ENCODE assay signal across 20 cellular contexts in the genomic region with DNA sequence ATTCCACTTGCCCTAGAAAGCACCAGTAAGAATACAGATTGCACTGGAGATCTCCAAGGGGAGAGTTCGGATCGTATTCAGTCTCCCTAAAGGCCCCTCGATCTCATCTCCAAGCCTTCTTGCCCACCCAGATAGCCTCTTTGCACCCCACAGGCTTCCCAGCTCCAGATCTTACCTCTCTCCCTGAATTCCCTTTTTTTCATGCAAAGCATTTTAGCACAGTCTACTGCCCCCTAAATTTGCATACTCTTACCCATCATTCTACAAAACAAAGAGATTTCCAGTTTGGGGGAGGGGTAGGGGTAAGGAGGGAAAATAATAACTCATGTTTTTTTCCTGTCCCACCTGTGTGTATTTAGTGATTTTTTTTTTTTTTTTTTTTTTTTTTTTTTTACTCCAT.
"Had no signal": no experiment of that assay in that cellular context is flagged by ENCODE, and none has a peak within 500 bp of the region (broad histone marks: within the 10 kb centered on the region; RNA-seq: fewer than 3 reads in every experiment).

No MANE protein-coding gene starts in this region.

- H3K9me3 Mint-ChIP-seq: activated naive CD4-positive, alpha-beta T cell treated with anti-CD3 and anti-CD28 coated beads, Interleukin-2, amount 50 U/mL, for 24 hours; activated T-cell treated with anti-CD3 and anti-CD28 coated beads, Interleukin-2, amount 50 U/mL, for 72 hours; central memory CD8-positive, alpha-beta T cell had no signal

- H3K36me3 ChIP-seq: colonic mucosa, thyroid gland had no signal

- H3K27ac Mint-ChIP-seq: activated naive CD4-positive, alpha-beta T cell treated with anti-CD3 and anti-CD28 coated beads, Interleukin-2, amount 50 U/mL, for 24 hours; activated T-cell treated with anti-CD3 and anti-CD28 coated beads, Interleukin-2, amount 50 U/mL, for 72 hours had no signal

- H3K27ac ChIP-seq: colonic mucosa, foreskin keratinocyte, thyroid gland had no signal

- H3K9me3 ChIP-seq: ascending aorta, colonic mucosa, thyroid gland had no signal

- H3K4me1 Mint-ChIP-seq: activated naive CD4-positive, alpha-beta T cell treated with anti-CD3 and anti-CD28 coated beads, Interleukin-2, amount 50 U/mL, for 24 hours; central memory CD8-positive, alpha-beta T cell had no signal

- ATAC-seq: activated CD4-positive, CD25-positive, alpha-beta regulatory T cell treated with anti-CD3 and anti-CD28 coated beads, Interleukin-2, amount 50 U/mL, for 24 hours; activated T-cell treated with anti-CD3 and anti-CD28 coated beads, Interleukin-2, amount 50 U/mL, for 72 hours; foreskin keratinocyte; left lobe of liver had no signal

- H3K4me3 ChIP-seq: ascending aorta, colonic mucosa, lung, thyroid gland had no signal

- DNase-seq: activated CD4-positive, alpha-beta T cell treated with anti-CD3 and anti-CD28 coated beads, Interleukin-2, amount 50 U/mL, for 1 hour; activated effector memory CD4-positive, alpha-beta T cell treated with anti-CD3 and anti-CD28 coated beads, Interleukin-2, amount 50 U/mL, for 16 hours; activated T-cell treated with anti-CD3 and anti-CD28 coated beads, Interleukin-2, amount 50 U/mL, for 72 hours; colonic mucosa; foreskin keratinocyte; glutamatergic neuron; hypothalamus; kidney; midbrain; retina; stimulated activated CD8-positive, alpha-beta memory T cell treated with anti-CD3 and anti-CD28 coated beads, Interleukin-4, amount 100 ng/mL, for 48 hours; stimulated activated naive CD4-positive, alpha-beta T cell treated with Interleukin-2 at 50 U/mL for 16 hours; T1000 had no signal

- H3K36me3 Mint-ChIP-seq: activated naive CD4-positive, alpha-beta T cell treated with anti-CD3 and anti-CD28 coated beads, Interleukin-2, amount 50 U/mL, for 24 hours had no signal

- H3K4me3 Mint-ChIP-seq: activated naive CD4-positive, alpha-beta T cell treated with anti-CD3 and anti-CD28 coated beads, Interleukin-2, amount 50 U/mL, for 24 hours; activated T-cell treated with anti-CD3 and anti-CD28 coated beads, Interleukin-2, amount 50 U/mL, for 72 hours; central memory CD8-positive, alpha-beta T cell had no signal

- H3K4me1 ChIP-seq: colonic mucosa, foreskin keratinocyte had no signal

- H3K27me3 ChIP-seq: ascending aorta, colonic mucosa, foreskin keratinocyte, thyroid gland had no signal
